In the genomic region with DNA sequence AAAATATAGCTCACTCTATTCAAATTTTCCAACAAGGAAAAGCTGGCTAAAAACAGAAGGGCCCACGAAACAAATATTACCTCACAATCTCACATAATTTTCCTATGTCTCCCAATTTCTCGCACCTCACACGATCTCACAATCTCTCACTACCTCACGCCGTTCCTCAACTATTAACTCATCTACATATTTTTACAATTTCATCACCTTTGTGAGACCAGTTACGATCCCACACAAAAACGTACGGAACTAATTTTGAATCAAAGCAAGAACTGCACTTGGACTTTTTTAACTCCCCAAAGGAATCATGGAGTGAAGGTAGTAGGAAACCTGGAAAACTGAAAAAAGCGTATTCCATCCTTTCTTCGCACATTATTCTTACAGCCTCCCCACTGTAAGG, we compare ENCODE assay signal across 8 cellular contexts.
DNase-seq lines count a peak whose midpoint lies in the region; ATAC-seq and TF ChIP-seq lines count a peak whose summit lies in the region.

No MANE protein-coding gene starts in this region.

- H3K4me3 ChIP-seq in RWPE2 (ENCODE audit: severe bottlenecking) (peak overlapping the region; percentile 76), fibroblast of mammary gland (ENCODE audit: control insufficient read depth, low read depth, low read length) (peak overlapping the region; percentile 87), rectal smooth muscle tissue (ENCODE audit: low read length) (peak overlapping the region; percentile 92)

- 0 out of 3 replicates have a peak, but pooled peaks have one; percentile 1 for ATAC-seq in RWPE2 (ENCODE audit: low read depth)
- ATAC-seq in GM19023 (IDR thresholded peaks at IDR 0.05; ENCODE audit: unreplicated experiment): no peak
- ATAC-seq in GM19455 (IDR thresholded peaks at IDR 0.05; ENCODE audit: unreplicated experiment): no peak

- no peak overlapping the region for H3K9ac ChIP-seq in rectal smooth muscle tissue (ENCODE audit: low read length)

- DNase-seq in GM04503 (ENCODE audit: low read depth) (peak; percentile 36), RWPE2 (ENCODE audit: low spot score) (no peak), fibroblast of mammary gland (ENCODE audit: low read depth) (peak; percentile 50), GM13976 (ENCODE audit: low spot score) (no peak), COLO829 (ENCODE audit: low spot score) (no peak)

- in situ Hi-C loops in GM13976 (cut with MboI; ENCODE audit: low sequenced_read_pairs, unreplicated experiment): no loop called here

- H3K4me1 ChIP-seq in RWPE2 (ENCODE audit: insufficient read depth, poor library complexity, severe bottlenecking): peaks cover 5% of the 10 kb centered on the region
- no peaks in the 10 kb centered on the region for H3K4me1 ChIP-seq in rectal smooth muscle tissue (ENCODE audit: control insufficient read depth, insufficient read depth, low read length)

- H3K27me3 ChIP-seq in RWPE2 (ENCODE audit: insufficient read depth, poor library complexity, severe bottlenecking): no peaks in the 10 kb centered on the region
- H3K27me3 ChIP-seq in rectal smooth muscle tissue (ENCODE audit: control insufficient read depth, insufficient read depth, low read length): no peaks in the 10 kb centered on the region

- peaks cover 31% of the 10 kb centered on the region for H3K36me3 ChIP-seq in RWPE2 (ENCODE audit: low read depth)
- no peaks in the 10 kb centered on the region for H3K36me3 ChIP-seq in rectal smooth muscle tissue (ENCODE audit: control insufficient read depth, insufficient read depth, low read length)

- TF ChIP-seq CTCF in RWPE2 (IDR thresholded peaks at IDR 0.05; ENCODE audit: poor library complexity, severe bottlenecking) (no peak), fibroblast of mammary gland (conservative IDR thresholded peaks at IDR 0.05; ENCODE audit: control insufficient read depth, insufficient read depth, low read depth, low read length) (no peak), GM13976 (IDR thresholded peaks at IDR 0.05; ENCODE audit: borderline replicate concordance, control extremely low read depth, extremely low read depth, insufficient read depth, missing control alignments) (no peak)

- H3K27ac ChIP-seq in RWPE2 (ENCODE audit: poor library complexity, severe bottlenecking) (peak overlapping the region; percentile 91), rectal smooth muscle tissue (ENCODE audit: low read depth, low read length) (peak overlapping the region; percentile 89)

- H3K9me3 ChIP-seq in RWPE2 (ENCODE audit: severe bottlenecking): no peaks in the 10 kb centered on the region

Comparison
In these comparisons a context has a peak if more than half of its experiments do, and no peak if none do; other contexts are left out.
1. DNase-seq: peak in GM04503 (single experiment) and fibroblast of mammary gland (single experiment); none in RWPE2 (single experiment), GM13976 (single experiment) and COLO829 (single experiment).
2. Peak in every context shown above with its lines, with median percentiles within 50 percentile points of each other: H3K4me3 ChIP-seq.